25 cellular contexts compared by ENCODE assay signal in genomic region chr4:119706804-119707203, GRCh38.
"Had no signal": no experiment of that assay in that cellular context is flagged by ENCODE, and none has a peak within 500 bp of the region (broad histone marks: within the 10 kb centered on the region; RNA-seq: fewer than 3 reads in every experiment).

No MANE protein-coding gene starts in this region.

- H3K27ac ChIP-seq: PC-9 had no signal

- H2AFZ ChIP-seq: PC-9 had no signal

- H3K27ac Mint-ChIP-seq: activated CD4-positive, alpha-beta T cell treated with anti-CD3 and anti-CD28 coated beads, Interleukin-2, amount 10 ng/mL, durations not matched to agents 24 days and 14 days; activated CD8-positive, alpha-beta memory T cell treated with anti-CD3 and anti-CD28 coated beads, Interleukin-2, amount 10 ng/mL, durations not matched to agents 7 days and 5 days; activated naive CD4-positive, alpha-beta T cell treated with anti-CD3 and anti-CD28 coated beads, Interleukin-2, amount 50 U/mL, for 72 hours; activated naive CD8-positive, alpha-beta T cell treated with anti-CD3 and anti-CD28 coated beads, Interleukin-2, amount 50 U/mL, for 24 hours; activated T-cell treated with anti-CD3 and anti-CD28 coated beads, Interleukin-2, amount 50 U/mL, for 24 hours; activated T-helper 1 cell treated with anti-CD3 and anti-CD28 coated beads, Interleukin-12 subunit alpha, Interleukin-12 subunit beta, Interleukin-2, Interleukin-4 antibody, amounts not matched to agents 30 ng/mL and 10 ng/mL and 1 ng/mL, durations not matched to agents 14 hours and 24 hours and 36 hours; brain; T-helper 17 cell; WTC11 had no signal

- H3K4me3 ChIP-seq: PC-9 had no signal

- H3K4me2 ChIP-seq: PC-9 had no signal

- H3K9me3 Mint-ChIP-seq: activated CD4-positive, alpha-beta T cell treated with anti-CD3 and anti-CD28 coated beads, Interleukin-2, amount 10 ng/mL, durations not matched to agents 24 days and 14 days; activated naive CD8-positive, alpha-beta T cell treated with anti-CD3 and anti-CD28 coated beads, Interleukin-2, amount 50 U/mL, for 24 hours; activated T-helper 1 cell treated with anti-CD3 and anti-CD28 coated beads, Interleukin-12 subunit alpha, Interleukin-12 subunit beta, Interleukin-2, Interleukin-4 antibody, amounts not matched to agents 30 ng/mL and 10 ng/mL and 1 ng/mL, durations not matched to agents 14 hours and 24 hours and 36 hours had no signal

- H3K36me3 Mint-ChIP-seq: activated CD8-positive, alpha-beta memory T cell treated with anti-CD3 and anti-CD28 coated beads, Interleukin-2, amount 10 ng/mL, durations not matched to agents 7 days and 5 days; activated naive CD4-positive, alpha-beta T cell treated with anti-CD3 and anti-CD28 coated beads, Interleukin-2, amount 50 U/mL, for 72 hours; brain had no signal

- H3K4me1 Mint-ChIP-seq: activated naive CD8-positive, alpha-beta T cell treated with anti-CD3 and anti-CD28 coated beads, Interleukin-2, amount 50 U/mL, for 24 hours; central memory CD8-positive, alpha-beta T cell; T-helper 17 cell; WTC11 had no signal

- ATAC-seq: activated CD8-positive, alpha-beta memory T cell treated with anti-CD3 and anti-CD28 coated beads, Interleukin-2, amount 10 ng/mL, durations not matched to agents 7 days and 5 days; activated naive CD4-positive, alpha-beta T cell treated with anti-CD3 and anti-CD28 coated beads, Interleukin-2, amount 50 U/mL, for 72 hours; activated naive CD8-positive, alpha-beta T cell treated with anti-CD3 and anti-CD28 coated beads, Interleukin-2, amount 50 U/mL, for 24 hours; T-helper 17 cell; WTC11 had no signal

- H3K4me3 Mint-ChIP-seq: activated CD4-positive, alpha-beta T cell treated with anti-CD3 and anti-CD28 coated beads, Interleukin-2, amount 10 ng/mL, durations not matched to agents 24 days and 14 days; activated CD8-positive, alpha-beta memory T cell treated with anti-CD3 and anti-CD28 coated beads, Interleukin-2, amount 10 ng/mL, durations not matched to agents 7 days and 5 days; activated naive CD8-positive, alpha-beta T cell treated with anti-CD3 and anti-CD28 coated beads, Interleukin-2, amount 50 U/mL, for 24 hours; activated T-cell treated with anti-CD3 and anti-CD28 coated beads, Interleukin-2, amount 50 U/mL, for 24 hours; activated T-helper 1 cell treated with anti-CD3 and anti-CD28 coated beads, Interleukin-12 subunit alpha, Interleukin-12 subunit beta, Interleukin-2, Interleukin-4 antibody, amounts not matched to agents 30 ng/mL and 10 ng/mL and 1 ng/mL, durations not matched to agents 14 hours and 24 hours and 36 hours; brain; central memory CD8-positive, alpha-beta T cell; T-helper 17 cell; WTC11 had no signal

- DNase-seq: activated CD4-positive, alpha-beta T cell treated with anti-CD3 and anti-CD28 coated beads, Interleukin-2, amount 10 ng/mL, durations not matched to agents 24 days and 14 days; activated CD4-positive, alpha-beta T cell treated with anti-CD3 and anti-CD28 coated beads, Interleukin-2, amount 50 U/mL, for 48 hours; activated CD4-positive, CD25-positive, alpha-beta regulatory T cell treated with anti-CD3 and anti-CD28 coated beads, Interleukin-2, amount 50 U/mL, for 72 hours; activated CD8-positive, alpha-beta memory T cell treated with anti-CD3 and anti-CD28 coated beads, Interleukin-2, amount 10 ng/mL, durations not matched to agents 7 days and 5 days; activated effector memory CD4-positive, alpha-beta T cell treated with Interleukin-2 at 50 U/mL for 16 hours; activated naive CD4-positive, alpha-beta T cell; activated naive CD8-positive, alpha-beta T cell treated with anti-CD3 and anti-CD28 coated beads, Interleukin-2, amount 50 U/mL, for 24 hours; activated T-cell treated with anti-CD3 and anti-CD28 coated beads, Interleukin-2, amount 50 U/mL, for 24 hours; amygdala; MM.1S; NCI-H1105; NCI-H1436; NCI-H187; NCI-H2081; NCI-H510A treated with DMSO at 0.1 percent for 48 hours; NCI-H69; PC-9; SIG-M5; T-helper 17 cell; T-helper 9 cell had no signal

- H3K27me3 Mint-ChIP-seq: activated CD4-positive, alpha-beta T cell treated with anti-CD3 and anti-CD28 coated beads, Interleukin-2, amount 10 ng/mL, durations not matched to agents 24 days and 14 days had no signal
